ENCODE assay signal across 22 cellular contexts in the genomic region with DNA sequence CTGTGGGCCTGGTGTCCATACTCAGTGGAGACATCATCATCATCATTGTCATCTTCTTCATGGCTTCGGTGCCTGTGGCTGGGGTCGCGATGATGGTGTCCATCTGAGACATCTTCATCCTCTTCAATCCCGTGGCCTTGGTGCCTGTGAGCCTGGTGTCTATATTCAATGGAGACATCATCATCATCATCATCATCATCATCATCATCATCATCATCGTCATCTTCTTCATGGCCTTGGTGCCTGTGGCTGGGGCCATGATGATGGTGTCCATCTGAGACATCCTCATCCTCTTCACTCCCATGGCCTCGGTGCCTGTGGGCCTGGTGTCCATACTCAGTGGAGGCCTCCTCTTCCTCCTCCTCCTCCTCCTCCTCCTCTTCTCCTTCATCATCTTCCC. TPM values are rescaled to one million over a fixed set of nuclear protein-coding genes. Genes with fewer than 3 reads are reported as not detected.
"Had no signal": no experiment of that assay in that cellular context is flagged by ENCODE, and none has a peak within 500 bp of the region (broad histone marks: within the 10 kb centered on the region; RNA-seq: fewer than 3 reads in every experiment).

No MANE protein-coding gene starts in this region.

- H3K36me3 Mint-ChIP-seq: activated CD4-positive, alpha-beta memory T cell treated with anti-CD3 and anti-CD28 coated beads for 36 hours; activated naive CD8-positive, alpha-beta T cell; mesothelial cell of epicardium; T-cell had no signal

- H3K36me3 ChIP-seq: breast epithelium, gastroesophageal sphincter, lower lobe of right lung, sigmoid colon, uterus had no signal

- ATAC-seq: activated T-cell treated with anti-CD3 and anti-CD28 coated beads, Interleukin-2, amount 50 U/mL, for 4 hours; gastroesophageal sphincter; lower lobe of right lung; stimulated activated naive CD8-positive, alpha-beta T cell treated with anti-CD3 and anti-CD28 coated beads, Interleukin-15, Interleukin-2, amounts not matched to agents 100 U/mL and 50 U/mL, for 24 hours; T-cell had no signal

- H3K27ac ChIP-seq: hepatocyte, lower lobe of right lung, sigmoid colon, VCaP had no signal

- H3K4me3 ChIP-seq: breast epithelium, hepatocyte, lower lobe of right lung, sigmoid colon, uterus had no signal

- H3K4me1 ChIP-seq: uterus had no signal

- H3K4me2 ChIP-seq: hepatocyte had no signal

- H3K9me3 Mint-ChIP-seq: activated CD4-positive, alpha-beta memory T cell treated with anti-CD3 and anti-CD28 coated beads for 36 hours had no signal

- DNase-seq: activated CD4-positive, alpha-beta memory T cell treated with anti-CD3 and anti-CD28 coated beads for 36 hours; activated gamma-delta T cell; activated T-cell treated with anti-CD3 and anti-CD28 coated beads, Interleukin-2, amount 50 U/mL, for 4 hours; lower lobe of right lung; nucleus accumbens; sigmoid colon; stimulated activated CD4-positive, alpha-beta T cell treated with anti-CD3 and anti-CD28 coated beads, Interleukin-2, amount 100 ng/mL, for 48 hours; stimulated activated naive CD8-positive, alpha-beta T cell treated with anti-CD3 and anti-CD28 coated beads, Interleukin-15, Interleukin-2, amounts not matched to agents 100 U/mL and 50 U/mL, for 24 hours; T-cell; uterus had no signal

- H3K4me3 Mint-ChIP-seq: activated CD4-positive, alpha-beta memory T cell treated with anti-CD3 and anti-CD28 coated beads for 36 hours; activated naive CD8-positive, alpha-beta T cell; activated T-cell treated with anti-CD3 and anti-CD28 coated beads, Interleukin-2, amount 50 U/mL, for 4 hours had no signal

- FAIRE-seq: colon, endothelial cell of umbilical vein had no signal

- H3K27me3 ChIP-seq: breast epithelium, gastroesophageal sphincter, hepatocyte, uterus had no signal

- H2AFZ ChIP-seq: hepatocyte had no signal

- H3K9me3 ChIP-seq: breast epithelium, gastroesophageal sphincter, lower lobe of right lung, sigmoid colon, uterus had no signal

- H3K27ac Mint-ChIP-seq: activated CD4-positive, alpha-beta memory T cell treated with anti-CD3 and anti-CD28 coated beads for 36 hours; mesothelial cell of epicardium; progenitor cell of endocrine pancreas; T-cell had no signal

RNA-seq across cellular contexts. Expression of a gene that starts 0.9 kb away (rescaled TPM):
- total RNA-seq: activated CD4-positive, alpha-beta memory T cell treated with anti-CD3 and anti-CD28 coated beads for 36 hours; activated T-cell treated with anti-CD3 and anti-CD28 coated beads, Interleukin-2, amount 50 U/mL, for 4 hours; endothelial cell of umbilical vein; fibroblast of lung; kidney epithelial cell; T-cell had no signal
- polyA plus RNA-seq: endothelial cell of umbilical vein had no signal

RNA-seq across cellular contexts. Expression of a gene that starts 35.3 kb away (rescaled TPM):
- total RNA-seq: endothelial cell of umbilical vein, myocyte, uterus had no signal
